ENCODE assay signal across 10 cellular contexts in the genomic region with DNA sequence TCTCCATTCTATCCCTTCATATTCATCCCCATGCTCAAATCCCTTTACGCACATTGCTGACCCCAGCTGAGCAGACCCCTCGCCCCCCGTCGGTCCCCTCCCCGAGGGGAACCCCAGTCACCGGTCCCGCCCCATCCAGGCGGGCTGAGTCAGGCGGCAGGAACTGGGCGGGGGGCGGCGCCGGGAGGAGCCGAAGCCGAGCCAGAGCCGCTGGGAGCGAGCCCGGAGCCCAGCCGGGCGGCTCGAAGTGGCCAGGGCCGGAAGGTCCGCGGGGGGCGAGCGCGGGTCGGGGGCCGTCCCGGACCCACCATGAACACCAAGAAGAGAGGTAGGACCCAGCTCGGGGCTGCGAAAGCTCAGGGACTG. TPM values are rescaled to one million over a fixed set of nuclear protein-coding genes. Genes with fewer than 3 reads are reported as not detected.
DNase-seq lines count a peak whose midpoint lies in the region; ATAC-seq and TF ChIP-seq lines count a peak whose summit lies in the region.
"Had no signal": no experiment of that assay in that cellular context is flagged by ENCODE, and none has a peak within 500 bp of the region (broad histone marks: within the 10 kb centered on the region; RNA-seq: fewer than 3 reads in every experiment).

No MANE protein-coding gene starts in this region.

- ATAC-seq in activated CD4-positive, CD25-positive, alpha-beta regulatory T cell treated with anti-CD3 and anti-CD28 coated beads, Interleukin-2, amount 50 U/mL, for 24 hours = peak; percentile 62 to 69
- no peak for ATAC-seq in GM19455 (IDR thresholded peaks at IDR 0.05; ENCODE audit: unreplicated experiment)

- H3K4me3 ChIP-seq in breast epithelium (peak overlapping the region; percentile 77 to 91 (median 85)), spleen (peak overlapping the region; percentile 58 to 86 (median 75))

- H3K4me1 ChIP-seq in breast epithelium (peaks cover 3 to 7% of the 10 kb centered on the region in 2 donors), spleen (peaks cover 63 to 100% (median 89%) of the 10 kb centered on the region in 6 donors)

- no peak for DNase-seq in activated CD4-positive, CD25-positive, alpha-beta regulatory T cell treated with anti-CD3 and anti-CD28 coated beads, Interleukin-2, amount 50 U/mL, for 72 hours
- DNase-seq in T-helper 1 cell = peak in 3 of 5 donors; percentile 36 to 58 (median 37)
- no peak for DNase-seq in breast epithelium (ENCODE audit: low spot score in 2 of 2)
- DNase-seq in iris pigment epithelial cell (ENCODE audit: low read depth) = peak; percentile 65
- DNase-seq in spleen = peak; percentile 94
- no peak for DNase-seq in NCI-H2171 treated with DMSO at 0.1 percent for 48 hours (lab: John Stamatoyannopoulos, UW)

- 0 to 2% (median 1%) methylated on average over 15 to 32 of the region's 32 CpGs for WGBS in spleen, 5 donors

- TF ChIP-seq CTCF in breast epithelium (IDR thresholded peaks at IDR 0.05) (no peak), spleen (IDR thresholded peaks at IDR 0.05 in 8 of 11, conservative IDR thresholded peaks at IDR 0.05 in 3 of 11) (no peak)

- intact Hi-C loops in breast epithelium (cut with DNase I; ENCODE audit: low total_unique reads) = loop anchor here (5.0 to 10.0 kb wide), 2 partner anchors 120 to 388 kb away; no protein-coding TSS in a partner anchor
- intact Hi-C loops in spleen (cut with DNase I; ENCODE audit: low total_unique reads) = no loop called here

- no peaks in the 10 kb centered on the region for H3K27me3 ChIP-seq in breast epithelium
- H3K27me3 ChIP-seq in spleen (replicated peaks in 1 of 7) = peaks cover 0 to 11% (median 0%) of the 10 kb centered on the region in 7 donors

- H3K9me3 ChIP-seq in breast epithelium (no peaks in the 10 kb centered on the region), spleen (no peaks in the 10 kb centered on the region)

- no peak for TF ChIP-seq POLR2A in breast epithelium (IDR thresholded peaks at IDR 0.05)
- peak in 1 of 3 donors; percentile 67 for TF ChIP-seq POLR2A in spleen (IDR thresholded peaks at IDR 0.05)

- peak overlapping the region; percentile 81 to 96 for H3K27ac ChIP-seq in breast epithelium
- H3K27ac ChIP-seq in spleen = peak overlapping the region; percentile 88 to 96 (median 93)
- H3K27ac ChIP-seq: C4-2B had no signal

- no peaks in the 10 kb centered on the region for H3K36me3 ChIP-seq in breast epithelium
- H3K36me3 ChIP-seq in spleen = peaks cover 0 to 46% (median 30%) of the 10 kb centered on the region in 6 donors

RNA-seq across cellular contexts. Expression of gene RIPOR1, which starts 8.6 kb away (rescaled TPM):
- total RNA-seq in breast epithelium (10 to 100 TPM; 32.0 to 50.5 (median 33.4) TPM), spleen (100 to 1,000 TPM; 114 to 242 (median 188) TPM)
- 10 to 100 TPM; 29.9 to 84.7 (median 69.9) TPM for polyA plus RNA-seq in spleen

RNA-seq across cellular contexts. Expression of gene CTCF, which starts 25.1 kb away (rescaled TPM):
- total RNA-seq in breast epithelium (10 to 100 TPM; 27.8 to 51.7 (median 38.0) TPM), spleen (10 to 100 TPM; 47.6 to 67.7 (median 50.8) TPM)
- 10 to 100 TPM; 24.4 to 36.7 (median 25.6) TPM for polyA plus RNA-seq in spleen

RNA-seq across cellular contexts. Expression of gene AGRP, which starts 53.9 kb away (rescaled TPM):
- total RNA-seq in breast epithelium (not detected), spleen (under 1 TPM in 1 of 7 donors, not detected in 6; 0.91 TPM)
- under 1 TPM; 0.15 to 0.30 (median 0.22) TPM for polyA plus RNA-seq in spleen
- total RNA-seq: glomerular endothelial cell had no signal

RNA-seq across cellular contexts. Expression of gene ATP6V0D1, which starts 56.3 kb away (rescaled TPM):
- total RNA-seq in breast epithelium = 100 to 1,000 TPM; 101 to 122 (median 104) TPM
- total RNA-seq in spleen = 100 to 1,000 TPM in 5 of 7 donors, 10 to 100 TPM in 2; 97.5 to 133 (median 114) TPM
- polyA plus RNA-seq in spleen = 10 to 100 TPM; 37.3 to 68.6 (median 40.1) TPM

Comparison
In these comparisons a context has a peak if more than half of its experiments do, and no peak if none do; other contexts are left out.
1. DNase-seq: peak in T-helper 1 cell (3 of 5), iris pigment epithelial cell (single experiment) and spleen (single experiment); none in activated CD4-positive, CD25-positive, alpha-beta regulatory T cell treated with anti-CD3 and anti-CD28 coated beads, Interleukin-2, amount 50 U/mL, for 72 hours (single experiment), breast epithelium (0 of 2) and NCI-H2171 treated with DMSO at 0.1 percent for 48 hours (single experiment).